ENCODE assay signal across 9 cellular contexts in the genomic region with DNA sequence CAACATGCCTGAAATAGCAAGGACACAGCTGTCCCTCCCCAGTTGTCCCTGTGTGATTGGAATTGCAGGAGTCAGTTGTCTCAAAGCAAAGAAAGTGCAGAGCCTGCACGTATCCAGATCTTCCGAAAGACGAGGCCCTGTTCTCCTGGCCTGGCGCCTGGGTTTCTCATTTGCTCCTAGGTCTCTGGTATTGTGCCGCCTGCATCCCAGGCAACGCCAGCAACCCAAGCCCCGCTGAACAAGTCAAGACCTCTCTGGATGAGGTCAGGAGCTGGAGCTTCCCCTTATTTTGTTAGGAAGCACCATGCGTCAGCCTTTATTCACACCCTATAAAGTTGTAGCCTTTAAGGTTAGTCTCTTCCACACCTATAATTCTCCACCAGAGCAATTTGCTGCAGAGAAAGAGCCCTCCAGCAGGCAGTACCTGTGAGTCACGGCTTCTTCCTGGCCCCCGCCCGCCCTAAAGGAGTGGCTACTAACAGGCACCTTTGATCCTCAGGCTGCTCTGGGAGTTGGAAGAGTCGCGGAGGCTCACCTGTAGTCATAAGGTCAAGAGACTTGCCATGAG.
DNase-seq lines count a peak whose midpoint lies in the region; ATAC-seq and TF ChIP-seq lines count a peak whose summit lies in the region.
"Had no signal": no experiment of that assay in that cellular context is flagged by ENCODE, and none has a peak within 500 bp of the region (broad histone marks: within the 10 kb centered on the region; RNA-seq: fewer than 3 reads in every experiment).

No MANE protein-coding gene starts in this region.

- no peak overlapping the region for H4K8ac ChIP-seq in neuronal stem cell (ENCODE audit: low read depth, low read length)

- H2AFZ ChIP-seq in neuronal stem cell (ENCODE audit: low read length) (peak overlapping the region; percentile 42), MM.1S (ENCODE audit: low read length) (no peak overlapping the region)

- no peak overlapping the region for H3K14ac ChIP-seq in neuronal stem cell (ENCODE audit: low read length)

- no peaks in the 10 kb centered on the region for H3K27me3 ChIP-seq in SJSA1 (replicated peaks)
- H3K27me3 ChIP-seq in foreskin keratinocyte = no peaks in the 10 kb centered on the region
- no peaks in the 10 kb centered on the region for H3K27me3 ChIP-seq in neuronal stem cell (ENCODE audit: control insufficient read depth in 3 of 3, insufficient read depth in 3 of 3, low read depth in 1 of 3, low read length in 3 of 3)
- H3K27me3 ChIP-seq in MM.1S (replicated peaks; ENCODE audit: insufficient read depth, low read length) = no peaks in the 10 kb centered on the region

- H2BK5ac ChIP-seq in neuronal stem cell (ENCODE audit: low read length) = no peak overlapping the region

- H2BK120ac ChIP-seq in neuronal stem cell (ENCODE audit: low read depth, low read length) = no peak overlapping the region

- H3K18ac ChIP-seq in neuronal stem cell (ENCODE audit: low read length) = peak overlapping the region; percentile 64

- H3K79me2 ChIP-seq in MM.1S (ENCODE audit: low read length) = no peaks in the 10 kb centered on the region

- peak; percentile 39 for DNase-seq in AG10803 (ENCODE audit: low read depth)
- DNase-seq in SJSA1 (ENCODE audit: low read depth in 1 of 2, low spot score in 2 of 2) = no peak
- peak; percentile 100 for DNase-seq in foreskin keratinocyte
- no peak for DNase-seq in neuronal stem cell (ENCODE audit: low spot score)
- no peak for DNase-seq in retina
- DNase-seq in GM03348 (ENCODE audit: low spot score) = no peak
- no peak for DNase-seq in MM.1S
- no peak for DNase-seq in middle frontal gyrus (ENCODE audit: extremely low spot score, low spot score)
- DNase-seq: NCI-H526 had no signal

- no CpG with 5 or more reads among the region's 13 CpGs for WGBS in neuronal stem cell (ENCODE audit: extremely low coverage in 2 of 2, insufficient read length in 2 of 2, insufficient replicate concordance in 1 of 2), 2 donors

- no peaks in the 10 kb centered on the region for H3K9me2 ChIP-seq in MM.1S (replicated peaks; ENCODE audit: insufficient read depth, low read length)

- H3K4me1 ChIP-seq in SJSA1 (replicated peaks) = peaks cover 27% of the 10 kb centered on the region
- H3K4me1 ChIP-seq in foreskin keratinocyte = peaks cover 18% of the 10 kb centered on the region
- peaks cover 3 to 6% of the 10 kb centered on the region in 2 donors for H3K4me1 ChIP-seq in neuronal stem cell (ENCODE audit: control insufficient read depth in 2 of 2, insufficient read depth in 1 of 2, low read depth in 1 of 2, low read length in 2 of 2)
- no peaks in the 10 kb centered on the region; the same call in 1 of the 2 replicates for H3K4me1 ChIP-seq in MM.1S (ENCODE audit: low read length)

- peak; percentile 87 for ATAC-seq in foreskin keratinocyte

- H2BK12ac ChIP-seq in neuronal stem cell (ENCODE audit: low read length) = no peak overlapping the region

- H4K20me1 ChIP-seq in MM.1S (ENCODE audit: insufficient read depth, low read length) = no peaks in the 10 kb centered on the region

- H3F3A ChIP-seq in MM.1S (ENCODE audit: insufficient read depth, low read length) = no peaks in the 10 kb centered on the region

- H3K9ac ChIP-seq in neuronal stem cell (ENCODE audit: low read depth, low read length, poor library complexity) (no peak overlapping the region), MM.1S (ENCODE audit: low read length) (no peak overlapping the region)

- H3K4me3 ChIP-seq in AG10803 (ENCODE audit: low read length) (no peak overlapping the region), SJSA1 (no peak overlapping the region), neuronal stem cell (ENCODE audit: low read length in 2 of 2) (no peak overlapping the region), MM.1S (ENCODE audit: low read length) (no peak overlapping the region)

- H3K79me1 ChIP-seq in neuronal stem cell (ENCODE audit: low read depth, low read length) = no peaks in the 10 kb centered on the region

- H3K9me3 ChIP-seq in SJSA1 (replicated peaks) = no peaks in the 10 kb centered on the region
- no peaks in the 10 kb centered on the region for H3K9me3 ChIP-seq in neuronal stem cell (replicated peaks in 1 of 2; ENCODE audit: control insufficient read depth in 2 of 2, insufficient read depth in 1 of 2, low read depth in 1 of 2, low read length in 2 of 2)
- no peaks in the 10 kb centered on the region for H3K9me3 ChIP-seq in MM.1S (replicated peaks; ENCODE audit: insufficient read depth, low read length)

- TF ChIP-seq CTCF in AG10803 (conservative IDR thresholded peaks at IDR 0.05; ENCODE audit: low read length) = no peak
- peak; percentile 39 for TF ChIP-seq CTCF in foreskin keratinocyte (conservative IDR thresholded peaks at IDR 0.05)
- no peak for TF ChIP-seq CTCF in MM.1S (IDR thresholded peaks at IDR 0.05; ENCODE audit: low read length)

- H2AK5ac ChIP-seq in neuronal stem cell (ENCODE audit: low read depth, low read length) = no peak overlapping the region

- H3K4me2 ChIP-seq in neuronal stem cell (ENCODE audit: insufficient read depth, low read length, poor library complexity, severe bottlenecking) (no peak overlapping the region), MM.1S (ENCODE audit: low read depth, low read length) (no peak overlapping the region)

- H3K4ac ChIP-seq in neuronal stem cell (ENCODE audit: low read length) = no peak overlapping the region

- H3K27ac ChIP-seq in SJSA1 = peak overlapping the region; percentile 73
- peak overlapping the region; percentile 99 for H3K27ac ChIP-seq in foreskin keratinocyte
- H3K27ac ChIP-seq in neuronal stem cell (replicated peaks; ENCODE audit: low read length) = no peak overlapping the region
- H3K27ac ChIP-seq in MM.1S (ENCODE audit: low read length) = no peak overlapping the region

- H3K36me3 ChIP-seq in SJSA1 (no peaks in the 10 kb centered on the region), neuronal stem cell (replicated peaks in 1 of 2; ENCODE audit: control insufficient read depth in 2 of 2, insufficient read depth in 2 of 2, low read length in 2 of 2) (no peaks in the 10 kb centered on the region), MM.1S (replicated peaks; ENCODE audit: insufficient read depth, low read length) (no peaks in the 10 kb centered on the region)

- H3K23ac ChIP-seq in neuronal stem cell (ENCODE audit: low read depth, low read length, poor library complexity) = no peak overlapping the region

- H2BK15ac ChIP-seq in neuronal stem cell (ENCODE audit: low read length) = peak overlapping the region; percentile 21

- H4K91ac ChIP-seq in neuronal stem cell (ENCODE audit: low read depth, low read length, poor library complexity) = no peak overlapping the region

Comparison
In these comparisons a context has a peak if more than half of its experiments do, and no peak if none do; other contexts are left out.
1. DNase-seq: peak in AG10803 (single experiment) and foreskin keratinocyte (2 of 2); none in SJSA1 (0 of 2), neuronal stem cell (single experiment), retina (single experiment), GM03348 (single experiment), MM.1S (single experiment) and middle frontal gyrus (single experiment).
2. H3K27ac ChIP-seq: peak in SJSA1 (single experiment) and foreskin keratinocyte (single experiment); none in neuronal stem cell (single experiment) and MM.1S (single experiment).